Comparison of ENCODE assay signal across 23 cellular contexts in the genomic region with DNA sequence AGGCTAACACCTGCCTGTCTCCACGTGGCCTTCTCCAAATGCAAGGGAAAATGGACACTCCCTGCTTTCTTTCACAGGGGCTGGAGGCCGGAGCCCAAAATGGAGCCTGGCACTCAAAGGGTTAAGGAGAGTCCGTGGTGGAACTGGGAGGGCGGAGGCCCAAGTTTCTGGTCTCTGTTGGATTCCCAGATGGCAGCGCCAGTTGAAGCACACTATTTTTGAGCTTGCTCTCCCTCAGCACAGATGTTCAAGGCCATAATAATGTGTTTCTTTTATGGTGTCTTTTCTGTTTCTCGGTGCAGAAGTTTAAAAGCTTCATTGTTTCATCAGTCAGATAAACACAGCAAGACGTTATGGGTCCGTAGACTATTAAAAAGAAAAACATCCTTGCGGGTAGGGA.
DNase-seq lines count a peak whose midpoint lies in the region; ATAC-seq, FAIRE-seq and TF ChIP-seq lines count a peak whose summit lies in the region.
"Had no signal": no experiment of that assay in that cellular context is flagged by ENCODE, and none has a peak within 500 bp of the region (broad histone marks: within the 10 kb centered on the region; RNA-seq: fewer than 3 reads in every experiment).

No MANE protein-coding gene starts in this region.

- BruUV-seq in HepG2 (replicated peaks; lab: Mats Ljungman, UMichigan) = no TSS peak

- TF ChIP-seq RAD21 in HepG2 (CRISPR knock-in tag; IDR thresholded peaks at IDR 0.05) = no peak

- no peak for FAIRE-seq in HepG2 (lab: Jason Lieb, UNC)
- FAIRE-seq: A549, keratinocyte had no signal

- CTCF ChIA-PET in HepG2 (lab: Yijun Ruan, JAX; ENCODE audit: low intra/inter-chr PET ratio, low total read pairs) = no interaction called here

- no peak overlapping the region for H3K4me3 ChIP-seq in HepG2 (replicated peaks in 1 of 3; ENCODE audit: insufficient read depth in 1 of 3, low read depth in 2 of 3, low read length in 3 of 3)
- no peak overlapping the region for H3K4me3 ChIP-seq in right lobe of liver
- H3K4me3 ChIP-seq: A549, colonic mucosa, smooth muscle cell, transverse colon had no signal

- POLR2A ChIA-PET in HepG2 (lab: Yijun Ruan, JAX) = no interaction called here

- H3K36me3 Mint-ChIP-seq in nephron (ENCODE audit: low read depth) = peaks cover 7% of the 10 kb centered on the region
- H3K36me3 Mint-ChIP-seq: activated CD8-positive, alpha-beta memory T cell treated with anti-CD3 and anti-CD28 coated beads, Interleukin-2, amount 10 ng/mL, durations not matched to agents 7 days and 5 days had no signal

- H3K9ac ChIP-seq in HepG2 (ENCODE audit: insufficient read depth, low read depth, low read length) = no peak overlapping the region

- H3K27ac Mint-ChIP-seq in nephron = peak overlapping the region; percentile 42 to 65 (median 57)
- H3K27ac Mint-ChIP-seq: activated CD8-positive, alpha-beta memory T cell treated with anti-CD3 and anti-CD28 coated beads, Interleukin-2, amount 10 ng/mL, durations not matched to agents 7 days and 5 days; CD4-positive, alpha-beta T cell; T-helper 2 cell treated with Interferon-gamma antibody and Interleukin-4, amounts not matched to agents 5 μg/mL and 100 μg/mL, for 36 hours had no signal

- no peak for DNase-seq in HepG2 (ENCODE audit: low spot score)
- DNase-seq in right lobe of liver = no peak
- DNase-seq in epidermal melanocyte (ENCODE audit: insufficient read length, low spot score) = peak; percentile 69
- no peak for DNase-seq in SHP77 (lab: John Stamatoyannopoulos, UW)
- DNase-seq: activated CD8-positive, alpha-beta memory T cell treated with anti-CD3 and anti-CD28 coated beads, Interleukin-2, amount 10 ng/mL, durations not matched to agents 7 days and 5 days; aorta; CD4-positive, alpha-beta T cell; colonic mucosa; DND-41; erythroblast; KBM-7; midbrain; SHP77 treated with DMSO at 0.1 percent for 48 hours; transverse colon had no signal

- peaks cover 46% of the 10 kb centered on the region for H3K4me1 ChIP-seq in HepG2 (ENCODE audit: insufficient read depth, low read length)
- H3K4me1 ChIP-seq in right lobe of liver = no peaks in the 10 kb centered on the region
- H3K4me1 ChIP-seq: A549, colonic mucosa had no signal

- intact Hi-C loops in HepG2 (cut with micrococcal nuclease; ENCODE audit: unreplicated experiment) = no loop called here
- intact Hi-C loops in right lobe of liver (cut with DNase I) = no loop called here

- in situ Hi-C loops in HepG2 (cut with HindIII; ENCODE audit: extremely low pct_ligation_motif_present, low pct_unique_long_range_greater_than_20kb) = no loop called here

- WGBS in HepG2 (ENCODE audit: low lambda C conversion rate) = 94% methylated on average over 8 of the region's 9 CpGs
- WGBS in right lobe of liver (ENCODE audit: insufficient coverage, low coverage, low lambda C conversion rate, missing lambda C conversion rate) = 52% methylated on average over 7 of the region's 9 CpGs

- ATAC-seq in HepG2 (no peak), right lobe of liver (no peak), GM19463 (IDR thresholded peaks at IDR 0.05; ENCODE audit: unreplicated experiment) (no peak), HG02642 (IDR thresholded peaks at IDR 0.05; ENCODE audit: poor library complexity, unreplicated experiment) (no peak), HG03432 (IDR thresholded peaks at IDR 0.05; ENCODE audit: unreplicated experiment) (no peak)
- ATAC-seq: A549; activated CD4-positive, CD25-positive, alpha-beta regulatory T cell treated with anti-CD3 and anti-CD28 coated beads, Interleukin-2, amount 50 U/mL, for 24 hours; activated CD8-positive, alpha-beta memory T cell treated with anti-CD3 and anti-CD28 coated beads, Interleukin-2, amount 10 ng/mL, durations not matched to agents 7 days and 5 days had no signal

- no peak for TF ChIP-seq CTCF in HepG2 (CRISPR knock-in tag; IDR thresholded peaks at IDR 0.05)
- no peak for TF ChIP-seq CTCF in right lobe of liver (IDR thresholded peaks at IDR 0.05)
- TF ChIP-seq CTCF in nephron (IDR thresholded peaks at IDR 0.05; ENCODE audit: unreplicated experiment in 3 of 3) = no peak

- H3K9me3 Mint-ChIP-seq in nephron = no peaks in the 10 kb centered on the region
- H3K9me3 Mint-ChIP-seq: CD4-positive, alpha-beta T cell; T-helper 2 cell treated with Interferon-gamma antibody and Interleukin-4, amounts not matched to agents 5 μg/mL and 100 μg/mL, for 36 hours had no signal

- H4K20me1 ChIP-seq in HepG2 (ENCODE audit: insufficient read depth, low read length) = no peaks in the 10 kb centered on the region

- H3K27ac ChIP-seq in HepG2 (ENCODE audit: extremely low read length, insufficient read depth, low read length) = no peak overlapping the region
- no peak overlapping the region for H3K27ac ChIP-seq in right lobe of liver
- H3K27ac ChIP-seq: A549, colonic mucosa, transverse colon had no signal

- H3K36me3 ChIP-seq in HepG2 (replicated peaks in 1 of 2; ENCODE audit: control insufficient read depth in 1 of 2, insufficient read depth in 2 of 2, low read length in 2 of 2) (peaks cover 4 to 45% of the 10 kb centered on the region in 2 experiments), right lobe of liver (no peaks in the 10 kb centered on the region)
- H3K36me3 ChIP-seq: colonic mucosa, transverse colon had no signal

- no peak for TF ChIP-seq EP300 in HepG2 (IDR thresholded peaks at IDR 0.05; ENCODE audit: low read depth in 2 of 2, low read length in 2 of 2)
- TF ChIP-seq EP300 in HepG2 (CRISPR knock-in tag; IDR thresholded peaks at IDR 0.05; ENCODE audit: borderline replicate concordance) = no peak

- H2AFZ ChIP-seq in HepG2 (ENCODE audit: low read length) = no peak overlapping the region

- peaks cover 31% of the 10 kb centered on the region for H3K79me2 ChIP-seq in HepG2 (ENCODE audit: insufficient read depth, low read length)

- no peaks in the 10 kb centered on the region for H3K27me3 Mint-ChIP-seq in nephron (ENCODE audit: low read depth)
- H3K27me3 Mint-ChIP-seq: CD4-positive, alpha-beta T cell had no signal

- TF ChIP-seq POLR2A in HepG2 (IDR thresholded peaks at IDR 0.05; ENCODE audit: insufficient read depth in 1 of 2, low read depth in 2 of 2, low read length in 2 of 2) (no peak), right lobe of liver (IDR thresholded peaks at IDR 0.05) (no peak)

- H3K27me3 ChIP-seq in HepG2 (ENCODE audit: control insufficient read depth in 1 of 2, insufficient read depth in 2 of 2, low read length in 2 of 2) (no peaks in the 10 kb centered on the region), right lobe of liver (no peaks in the 10 kb centered on the region)
- H3K27me3 ChIP-seq: colonic mucosa, transverse colon had no signal

- H3K9me3 ChIP-seq in HepG2 (ENCODE audit: low read length) = no peaks in the 10 kb centered on the region
- H3K9me3 ChIP-seq in right lobe of liver = no peaks in the 10 kb centered on the region
- H3K9me3 ChIP-seq: A549, colonic mucosa, transverse colon had no signal

- H3K4me2 ChIP-seq in HepG2 (ENCODE audit: low read depth, low read length) = no peak overlapping the region
- H3K4me2 ChIP-seq: A549, smooth muscle cell had no signal

- peaks cover 59% of the 10 kb centered on the region for H3K4me1 Mint-ChIP-seq in nephron
- H3K4me1 Mint-ChIP-seq: activated CD8-positive, alpha-beta memory T cell treated with anti-CD3 and anti-CD28 coated beads, Interleukin-2, amount 10 ng/mL, durations not matched to agents 7 days and 5 days had no signal

- no peak overlapping the region for H3K4me3 Mint-ChIP-seq in nephron
- H3K4me3 Mint-ChIP-seq: activated CD8-positive, alpha-beta memory T cell treated with anti-CD3 and anti-CD28 coated beads, Interleukin-2, amount 10 ng/mL, durations not matched to agents 7 days and 5 days; CD4-positive, alpha-beta T cell; T-helper 2 cell treated with Interferon-gamma antibody and Interleukin-4, amounts not matched to agents 5 μg/mL and 100 μg/mL, for 36 hours had no signal

TF ChIP-seq in HepG2, 621 proteins besides CTCF, POLR2A, EP300 and RAD21:
- TF ChIP-seq ZNF652 (CRISPR knock-in tag; IDR thresholded peaks at IDR 0.05; ENCODE audit: borderline replicate concordance, low read depth) (peak; percentile 73), ZSCAN31 (CRISPR knock-in tag; IDR thresholded peaks at IDR 0.05; ENCODE audit: low read depth) (no peak)
